9 cellular contexts compared by ENCODE assay signal in genomic region chr6:105991561-105992314, GRCh38.
DNase-seq lines count a peak whose midpoint lies in the region; ATAC-seq, FAIRE-seq and TF ChIP-seq lines count a peak whose summit lies in the region.
"Had no signal": no experiment of that assay in that cellular context is flagged by ENCODE, and none has a peak within 500 bp of the region (broad histone marks: within the 10 kb centered on the region; RNA-seq: fewer than 3 reads in every experiment).

No MANE protein-coding gene starts in this region.

- intact Hi-C loops in right cardiac atrium (cut with DNase I) = no loop called here

- CTCF ChIA-PET in HEK293T (lab: Yijun Ruan, JAX) = interaction anchor here (0.5 to 1.9 kb wide), 4 partner anchors 10 to 1709 kb away, joined by 3 to 7 read pairs (median 6); no protein-coding TSS in a partner anchor

- no peak for ATAC-seq in right cardiac atrium

- no peaks in the 10 kb centered on the region for H3K36me3 ChIP-seq in small intestine (ENCODE audit: control insufficient read depth in 2 of 2, insufficient read depth in 2 of 2, low read length in 2 of 2)

- H3K9me3 ChIP-seq in right cardiac atrium (ENCODE audit: control insufficient read depth, low read length) (no peaks in the 10 kb centered on the region), small intestine (ENCODE audit: control insufficient read depth, low read depth) (no peaks in the 10 kb centered on the region)

- H3K27ac ChIP-seq in right cardiac atrium (ENCODE audit: low read length) (no peak overlapping the region), small intestine (ENCODE audit: low read depth in 1 of 2, low read length in 1 of 2) (peak overlapping the region; percentile 66 to 74)
- H3K27ac ChIP-seq: C4-2B had no signal

- H3K4me3 ChIP-seq in right cardiac atrium (ENCODE audit: low read length) (peak overlapping the region; percentile 70), small intestine (ENCODE audit: low read depth in 1 of 2, low read length in 2 of 2) (peak overlapping the region; percentile 40 to 61)

- H3K4me1 ChIP-seq in right cardiac atrium (ENCODE audit: control insufficient read depth, insufficient read depth, low read length) (peaks cover 4% of the 10 kb centered on the region), small intestine (ENCODE audit: control insufficient read depth in 2 of 2, insufficient read depth in 1 of 2, low read depth in 1 of 2, low read length in 1 of 2) (peaks cover 0 to 2% of the 10 kb centered on the region in 2 donors)

- POLR2A ChIA-PET in HEK293T (lab: Yijun Ruan, JAX) = interaction anchor here (0.7 to 1.8 kb wide), 6 partner anchors 8 to 77 kb away, joined by 3 to 8 read pairs (median 4); no protein-coding TSS in a partner anchor

- peak; percentile 8 for DNase-seq in NCI-H2029 (lab: John Stamatoyannopoulos, UW)
- DNase-seq in NCI-H2029 treated with DMSO at 0.1 percent for 48 hours (lab: John Stamatoyannopoulos, UW) = no peak
- DNase-seq in HEK293T (ENCODE audit: extremely low spot score) = peak; percentile 26
- peak in 2 of 3 experiments; percentile 20 to 89 for DNase-seq in NCI-H1417 (lab: John Stamatoyannopoulos, UW)
- DNase-seq in activated effector memory CD4-positive, alpha-beta T cell treated with anti-CD3 and anti-CD28 coated beads, Interleukin-2, amount 50 U/mL, for 16 hours = peak; percentile 78
- DNase-seq in right cardiac atrium = peak in 1 of 3 donors; percentile 55
- DNase-seq in small intestine = peak; percentile 56
- DNase-seq in SHP77 treated with DMSO at 0.1 percent for 48 hours (lab: John Stamatoyannopoulos, UW) = no peak

- 6% methylated on average over 23 of the region's 23 CpGs for WGBS in right cardiac atrium
- WGBS in small intestine, 3 donors = 1 to 8% (median 5%) methylated on average over 23 of the region's 23 CpGs

- H3K27me3 ChIP-seq in right cardiac atrium (ENCODE audit: control insufficient read depth, insufficient read depth) = no peaks in the 10 kb centered on the region
- no peaks in the 10 kb centered on the region for H3K27me3 ChIP-seq in small intestine (ENCODE audit: control insufficient read depth in 2 of 2, insufficient read depth in 2 of 2, low read length in 2 of 2)

- FAIRE-seq in small intestine (lab: Jason Lieb, UNC) = no peak

TF ChIP-seq in HEK293T, 16 proteins besides CTCF, POLR2A, EP300 and RAD21:
- TF ChIP-seq ELF4 (IDR thresholded peaks at IDR 0.05) (no peak), FOXM1 (IDR thresholded peaks at IDR 0.05; ENCODE audit: borderline replicate concordance) (no peak), SP1 (IDR thresholded peaks at IDR 0.05) (no peak), BHLHE40 (IDR thresholded peaks at IDR 0.05; ENCODE audit: borderline replicate concordance) (no peak), TARDBP (IDR thresholded peaks at IDR 0.05) (no peak), NFRKB (IDR thresholded peaks at IDR 0.05) (no peak), ARNT (IDR thresholded peaks at IDR 0.05) (no peak), LEF1 (IDR thresholded peaks at IDR 0.05; ENCODE audit: borderline replicate concordance) (no peak), SUZ12 (IDR thresholded peaks at IDR 0.05) (no peak), HDGF (IDR thresholded peaks at IDR 0.05; ENCODE audit: borderline replicate concordance) (no peak), FOXK2 (IDR thresholded peaks at IDR 0.05) (no peak), FOXA1 (IDR thresholded peaks at IDR 0.05) (no peak), ZNF384 (IDR thresholded peaks at IDR 0.05) (no peak), L3MBTL2 (conservative IDR thresholded peaks at IDR 0.05) (no peak), CTBP1 (IDR thresholded peaks at IDR 0.05; ENCODE audit: borderline replicate concordance) (no peak)
- TF ChIP-seq, protein P1, sequence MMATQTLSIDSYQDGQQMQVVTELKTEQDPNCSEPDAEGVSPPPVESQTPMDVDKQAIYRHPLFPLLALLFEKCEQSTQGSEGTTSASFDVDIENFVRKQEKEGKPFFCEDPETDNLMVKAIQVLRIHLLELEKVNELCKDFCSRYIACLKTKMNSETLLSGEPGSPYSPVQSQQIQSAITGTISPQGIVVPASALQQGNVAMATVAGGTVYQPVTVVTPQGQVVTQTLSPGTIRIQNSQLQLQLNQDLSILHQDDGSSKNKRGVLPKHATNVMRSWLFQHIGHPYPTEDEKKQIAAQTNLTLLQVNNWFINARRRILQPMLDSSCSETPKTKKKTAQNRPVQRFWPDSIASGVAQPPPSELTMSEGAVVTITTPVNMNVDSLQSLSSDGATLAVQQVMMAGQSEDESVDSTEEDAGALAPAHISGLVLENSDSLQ (IDR thresholded peaks at IDR 0.05) = no peak

Comparison
In these comparisons a context has a peak if more than half of its experiments do, and no peak if none do; other contexts are left out.
1. DNase-seq: peak in NCI-H2029 (single experiment), HEK293T (single experiment), NCI-H1417 (2 of 3), activated effector memory CD4-positive, alpha-beta T cell treated with anti-CD3 and anti-CD28 coated beads, Interleukin-2, amount 50 U/mL, for 16 hours (single experiment) and small intestine (single experiment); none in NCI-H2029 treated with DMSO at 0.1 percent for 48 hours (single experiment) and SHP77 treated with DMSO at 0.1 percent for 48 hours (single experiment).